8 cellular contexts compared by ENCODE assay signal in the genomic region with DNA sequence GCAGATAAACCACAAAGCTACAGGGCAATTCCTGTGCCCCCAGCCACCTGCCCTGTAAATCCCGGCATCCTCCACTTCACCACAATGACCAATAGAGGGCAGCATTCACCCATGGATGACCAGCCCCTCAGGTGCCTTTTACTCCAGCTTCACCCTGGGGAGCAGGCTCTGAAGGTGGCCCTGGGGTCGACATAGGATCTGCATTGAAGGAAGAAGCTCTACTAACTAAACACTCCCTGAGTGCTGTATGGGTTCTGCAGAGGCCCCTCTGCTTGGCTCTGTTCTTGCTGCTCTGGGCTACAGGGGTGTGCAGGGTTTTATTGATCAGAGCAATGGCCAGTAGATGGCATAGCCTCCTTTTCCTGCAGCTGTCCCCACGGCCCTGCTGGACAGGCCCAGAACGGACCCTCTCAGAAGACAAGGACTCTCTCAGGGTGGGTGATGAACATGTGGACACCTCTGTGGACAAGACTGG. TPM values are rescaled to one million over a fixed set of nuclear protein-coding genes. Genes with fewer than 3 reads are reported as not detected.
DNase-seq lines count a peak whose midpoint lies in the region; ATAC-seq and TF ChIP-seq lines count a peak whose summit lies in the region.

No MANE protein-coding gene starts in this region.

- H3K4me3 Mint-ChIP-seq in nephron: no peak overlapping the region

- H3K36me3 ChIP-seq in A673 (ENCODE audit: insufficient read depth, low read length, poor library complexity, severe bottlenecking): no peaks in the 10 kb centered on the region
- H3K36me3 ChIP-seq in GM06990 (ENCODE audit: control insufficient read depth, insufficient read depth, low read length): no peaks in the 10 kb centered on the region
- no peaks in the 10 kb centered on the region for H3K36me3 ChIP-seq in fibroblast of lung (ENCODE audit: control insufficient read depth, insufficient read depth, low read length)

- no peak overlapping the region for H3K27ac Mint-ChIP-seq in nephron

- no peak overlapping the region for H2AFZ ChIP-seq in fibroblast of lung (ENCODE audit: low read length)

- H3K9me3 ChIP-seq in A673 (ENCODE audit: low read depth, low read length, poor library complexity, severe bottlenecking) (no peaks in the 10 kb centered on the region), fibroblast of lung (ENCODE audit: control insufficient read depth, insufficient read depth, low read depth, low read length) (no peaks in the 10 kb centered on the region)

- no peaks in the 10 kb centered on the region for H3K79me2 ChIP-seq in fibroblast of lung (ENCODE audit: control insufficient read depth, insufficient read depth, low read length)

- no peak overlapping the region for H3K27ac ChIP-seq in A673 (ENCODE audit: low read depth, low read length, poor library complexity, severe bottlenecking)
- no peak overlapping the region for H3K27ac ChIP-seq in fibroblast of lung (ENCODE audit: insufficient read depth, low read length)

- H4K20me1 ChIP-seq in fibroblast of lung (ENCODE audit: control insufficient read depth, extremely low read depth, insufficient read depth, low read length): no peaks in the 10 kb centered on the region

- H3K36me3 Mint-ChIP-seq in nephron (ENCODE audit: low read depth): no peaks in the 10 kb centered on the region

- H3K4me1 ChIP-seq in A673 (ENCODE audit: insufficient read depth, low read length, poor library complexity, severe bottlenecking): no peaks in the 10 kb centered on the region
- no peaks in the 10 kb centered on the region for H3K4me1 ChIP-seq in fibroblast of lung (ENCODE audit: control insufficient read depth, extremely low read depth, insufficient read depth, low read length)

- H3K27me3 ChIP-seq in A673 (replicated peaks; ENCODE audit: insufficient read depth, low read depth, low read length, poor library complexity): no peaks in the 10 kb centered on the region
- no peaks in the 10 kb centered on the region; the same call in 1 of the 2 replicates for H3K27me3 ChIP-seq in GM06990 (replicated peaks; ENCODE audit: control insufficient read depth, insufficient read depth, low read length)
- peaks cover 6% of the 10 kb centered on the region for H3K27me3 ChIP-seq in fibroblast of lung (ENCODE audit: control insufficient read depth, insufficient read depth, low read length)

- POLR2A ChIA-PET in A673 (lab: Charles Lee; ENCODE audit: low non-redundant PET): no interaction called here

- peak; percentile 84 for TF ChIP-seq CTCF in A673 (conservative IDR thresholded peaks at IDR 0.05; ENCODE audit: low read depth, low read length)
- peak; percentile 69 for TF ChIP-seq CTCF in GM06990 (IDR thresholded peaks at IDR 0.05; ENCODE audit: insufficient read depth, low read length, poor library complexity, severe bottlenecking)
- peak; percentile 85 to 87 for TF ChIP-seq CTCF in fibroblast of lung (conservative IDR thresholded peaks at IDR 0.05 in 1 of 2, IDR thresholded peaks at IDR 0.05 in 1 of 2; ENCODE audit: low read depth in 1 of 2, low read length in 2 of 2)
- peak; percentile 70 to 78 (median 71) for TF ChIP-seq CTCF in nephron (IDR thresholded peaks at IDR 0.05; ENCODE audit: unreplicated experiment in 3 of 3)

- no peaks in the 10 kb centered on the region for H3K4me1 Mint-ChIP-seq in nephron

- CTCF ChIA-PET in A673 (lab: Charles Lee): interaction anchor here (0.6 kb wide), 1 partner anchor 191 kb away, joined by 8 read pairs; no protein-coding TSS in a partner anchor

- no TSS peak for BruUV-seq in A673 (replicated peaks; lab: Mats Ljungman, UMichigan)

- peak; percentile 63 for ATAC-seq in HG02763 (IDR thresholded peaks at IDR 0.05; ENCODE audit: unreplicated experiment)

- peak; percentile 66 for DNase-seq in A673 (ENCODE audit: low spot score)
- no peak for DNase-seq in GM06990 (ENCODE audit: extremely low read depth, insufficient read length)
- peak; percentile 18 for DNase-seq in NCI-H2107 treated with DMSO at 0.1 percent for 48 hours (lab: John Stamatoyannopoulos, UW; ENCODE audit: unreplicated experiment)
- DNase-seq in activated CD4-positive, alpha-beta T cell treated with anti-CD3 and anti-CD28 coated beads for 48 hours: peak; percentile 57
- DNase-seq in fibroblast of lung (ENCODE audit: low read depth in 2 of 2): peak; percentile 19 to 60
- DNase-seq in NCI-H128 (lab: John Stamatoyannopoulos, UW; ENCODE audit: unreplicated experiment): no peak

- H3K9me3 Mint-ChIP-seq in nephron: no peaks in the 10 kb centered on the region

- intact Hi-C loops in A673 (cut with micrococcal nuclease; ENCODE audit: unreplicated experiment): loop anchor here (2.0 to 10.0 kb wide), 2 partner anchors 220 to 316 kb away; a partner anchor contains a TSS

- H3K27me3 Mint-ChIP-seq in nephron (ENCODE audit: low read depth): no peaks in the 10 kb centered on the region

- H3K4me3 ChIP-seq in A673 (ENCODE audit: low read depth, low read length, poor library complexity, severe bottlenecking) (no peak overlapping the region), GM06990 (replicated peaks; ENCODE audit: low read depth, low read length) (no peak overlapping the region), fibroblast of lung (replicated peaks in 1 of 4; ENCODE audit: control extremely low read depth in 1 of 4, insufficient read depth in 1 of 4, low read depth in 3 of 4, low read length in 4 of 4) (no peak overlapping the region)

- no peak overlapping the region for H3K9ac ChIP-seq in fibroblast of lung (ENCODE audit: insufficient read depth, low read length)

- H3K4me2 ChIP-seq in fibroblast of lung (ENCODE audit: extremely low read depth, insufficient read depth, low read length): no peak overlapping the region

RNA-seq across cellular contexts. Expression of a gene that starts 20.3 kb away (rescaled TPM):
- not detected in 2 replicates for total RNA-seq in A673 (2021)
- total RNA-seq in fibroblast of lung: 0.17 TPM in 1 of 2 replicates, not detected in the other
- polyA plus RNA-seq in fibroblast of lung: 0.16 TPM in 1 of 2 replicates, not detected in the other
- polyA plus RNA-seq in fibroblast of lung (2012): 0.20 TPM in 1 of 2 replicates, not detected in the other
- not detected in 2 replicates for polyA minus RNA-seq in fibroblast of lung (ENCODE audit: low replicate concordance)

RNA-seq across cellular contexts. Expression of a gene that starts 30.8 kb away (rescaled TPM):
- total RNA-seq in A673 (2021): 82.7 and 91.3 TPM in 2 replicates
- total RNA-seq in fibroblast of lung: 135 and 162 TPM in 2 replicates
- polyA plus RNA-seq in fibroblast of lung: 136 and 180 TPM in 2 replicates
- polyA plus RNA-seq in fibroblast of lung (2012): 338 and 391 TPM in 2 replicates
- polyA minus RNA-seq in fibroblast of lung (ENCODE audit: low replicate concordance): 265 and 456 TPM in 2 replicates

Comparison
In these comparisons a context has a peak if more than half of its experiments do, and no peak if none do; other contexts are left out.
1. DNase-seq: peak in A673 (single experiment), NCI-H2107 treated with DMSO at 0.1 percent for 48 hours (single experiment), activated CD4-positive, alpha-beta T cell treated with anti-CD3 and anti-CD28 coated beads for 48 hours (single experiment) and fibroblast of lung (2 of 2); none in GM06990 (single experiment) and NCI-H128 (single experiment).
2. Peak in every context shown above with its lines, with median percentiles within 50 percentile points of each other: CTCF ChIP-seq.